ENCODE assay signal across 8 cellular contexts in genomic region chrX:153599192-153600031, GRCh38. TPM values are rescaled to one million over a fixed set of nuclear protein-coding genes. Genes with fewer than 3 reads are reported as not detected.
DNase-seq lines count a peak whose midpoint lies in the region; ATAC-seq, FAIRE-seq and TF ChIP-seq lines count a peak whose summit lies in the region.

No MANE protein-coding gene starts in this region.

- DNase-seq in GM13976 (ENCODE audit: low spot score): peak; percentile 94
- peak; percentile 90 for DNase-seq in NCI-H146 (lab: John Stamatoyannopoulos, UW)
- DNase-seq in T-helper 22 cell (ENCODE audit: low read depth): peak; percentile 77
- DNase-seq in astrocyte (ENCODE audit: low read depth): peak; percentile 56
- peak; percentile 93 for DNase-seq in hepatocyte (ENCODE audit: low spot score)
- peak; percentile 82 for DNase-seq in retina
- peak; percentile 94 to 95 for DNase-seq in aorta

- peak; percentile 93 for FAIRE-seq in astrocyte (lab: Jason Lieb, UNC)

- H3K9me3 Mint-ChIP-seq in astrocyte (ENCODE audit: unreplicated experiment): no peaks in the 10 kb centered on the region

- H3K9me3 ChIP-seq in astrocyte (ENCODE audit: insufficient read depth, low read depth, low read length): no peaks in the 10 kb centered on the region
- H3K9me3 ChIP-seq in hepatocyte (ENCODE audit: low read depth): no peaks in the 10 kb centered on the region
- no peaks in the 10 kb centered on the region for H3K9me3 ChIP-seq in aorta (ENCODE audit: control insufficient read depth, low read length)

- H3K4me3 Mint-ChIP-seq in astrocyte (ENCODE audit: unreplicated experiment): peak overlapping the region; percentile 86

- WGBS in hepatocyte (ENCODE audit: low lambda C conversion rate, missing lambda C conversion rate): 54% methylated on average over 55 of the region's 79 CpGs
- WGBS in aorta, 2 donors: 0 to 21% methylated on average over 63 to 79 of the region's 79 CpGs

- peaks cover 6% of the 10 kb centered on the region for H3K4me1 ChIP-seq in astrocyte (ENCODE audit: insufficient read depth, low read length)
- H3K4me1 ChIP-seq in hepatocyte (ENCODE audit: insufficient read depth): peaks cover 4% of the 10 kb centered on the region
- H3K4me1 ChIP-seq in aorta (ENCODE audit: control insufficient read depth in 1 of 2, insufficient read depth in 2 of 2, low read length in 2 of 2): no peaks in the 10 kb centered on the region

- H3K27me3 ChIP-seq in astrocyte (ENCODE audit: insufficient read depth, low read length) (no peaks in the 10 kb centered on the region), hepatocyte (no peaks in the 10 kb centered on the region), aorta (ENCODE audit: control insufficient read depth in 1 of 2, insufficient read depth in 2 of 2, low read length in 1 of 2) (no peaks in the 10 kb centered on the region)

- peaks cover 5% of the 10 kb centered on the region for H3K4me1 Mint-ChIP-seq in astrocyte (ENCODE audit: low read depth, unreplicated experiment)

- H3K79me2 ChIP-seq in astrocyte (ENCODE audit: insufficient read depth, low read length) (peaks cover 26% of the 10 kb centered on the region), hepatocyte (peaks cover 17% of the 10 kb centered on the region)

- in situ Hi-C loops in GM13976 (cut with MboI; ENCODE audit: low sequenced_read_pairs, unreplicated experiment): no loop called here

- intact Hi-C loops in aorta (cut with DNase I): no loop called here

- no peaks in the 10 kb centered on the region for H3K36me3 Mint-ChIP-seq in astrocyte (ENCODE audit: low read depth, unreplicated experiment)

- peak overlapping the region; percentile 78 for H2AFZ ChIP-seq in astrocyte (ENCODE audit: low read depth, low read length)
- peak overlapping the region; percentile 28 for H2AFZ ChIP-seq in hepatocyte

- peak overlapping the region; percentile 53 for H3K27ac Mint-ChIP-seq in astrocyte (ENCODE audit: unreplicated experiment)

- H3K4me2 ChIP-seq in astrocyte (ENCODE audit: low read length) (peak overlapping the region; percentile 86), hepatocyte (peak overlapping the region; percentile 87)

- H3K27ac ChIP-seq in astrocyte (ENCODE audit: low read depth, low read length): peak overlapping the region; percentile 19
- H3K27ac ChIP-seq in hepatocyte: peak overlapping the region; percentile 60
- no peak overlapping the region for H3K27ac ChIP-seq in aorta (ENCODE audit: low read depth in 1 of 2, low read length in 2 of 2)

- peak overlapping the region; percentile 76 for H3K4me3 ChIP-seq in astrocyte (ENCODE audit: insufficient read depth, low read depth, low read length)
- peak overlapping the region; percentile 37 for H3K4me3 ChIP-seq in hepatocyte
- H3K4me3 ChIP-seq in aorta (ENCODE audit: low read length in 2 of 2): peak overlapping the region; percentile 29 to 79

- H3K9ac ChIP-seq in astrocyte (ENCODE audit: low read length): peak overlapping the region; percentile 81

- TF ChIP-seq CTCF in GM13976 (IDR thresholded peaks at IDR 0.05; ENCODE audit: borderline replicate concordance, control extremely low read depth, extremely low read depth, insufficient read depth, missing control alignments): no peak
- no peak for TF ChIP-seq CTCF in astrocyte (IDR thresholded peaks at IDR 0.05; ENCODE audit: insufficient read depth, low read depth, low read length)
- TF ChIP-seq CTCF in hepatocyte (IDR thresholded peaks at IDR 0.05; ENCODE audit: poor library complexity): no peak

- H3K36me3 ChIP-seq in astrocyte (ENCODE audit: insufficient read depth, low read length) (no peaks in the 10 kb centered on the region), hepatocyte (replicated peaks; ENCODE audit: insufficient read depth, low read depth) (no peaks in the 10 kb centered on the region), aorta (ENCODE audit: control insufficient read depth in 1 of 2, insufficient read depth in 2 of 2, low read length in 1 of 2) (no peaks in the 10 kb centered on the region)

- peak; percentile 79 for ATAC-seq in HG02840 (IDR thresholded peaks at IDR 0.05; ENCODE audit: low FRiP score, unreplicated experiment)
- peak; percentile 94 for ATAC-seq in aorta (ENCODE audit: low FRiP score)

- H4K20me1 ChIP-seq in astrocyte (ENCODE audit: insufficient read depth, low read length) (peaks cover 20% of the 10 kb centered on the region), hepatocyte (ENCODE audit: insufficient read depth, poor library complexity, severe bottlenecking) (no peaks in the 10 kb centered on the region)

- H3K27me3 Mint-ChIP-seq in astrocyte (ENCODE audit: low read depth, unreplicated experiment): peaks cover 6% of the 10 kb centered on the region

- no peaks in the 10 kb centered on the region for H3K9me2 ChIP-seq in hepatocyte (replicated peaks; ENCODE audit: insufficient read depth)

RNA-seq across cellular contexts. Expression of gene CCNQ, which starts 0.5 kb away (rescaled TPM):
- 19.8 and 21.7 TPM in 2 replicates for total RNA-seq in astrocyte
- 21.6 and 28.3 TPM in 2 replicates for total RNA-seq in hepatocyte
- polyA plus RNA-seq in hepatocyte: 26.7 and 31.3 TPM in 2 replicates
- 10 to 100 TPM; 13.5 to 13.6 TPM for total RNA-seq in aorta
- 10 to 100 TPM; 28.8 to 40.3 TPM for polyA plus RNA-seq in aorta

RNA-seq across cellular contexts. Expression of gene DUSP9, which starts 47.6 kb away (rescaled TPM):
- total RNA-seq in astrocyte (0.20 and 0.36 TPM in 2 replicates), hepatocyte (86.2 and 87.3 TPM in 2 replicates), aorta (not detected)
- polyA plus RNA-seq in hepatocyte (48.2 and 75.5 TPM in 2 replicates), aorta (not detected)

Comparison
In these comparisons a context has a peak if more than half of its experiments do, and no peak if none do; other contexts are left out.
1. H3K27ac ChIP-seq: peak in astrocyte (single experiment) and hepatocyte (single experiment); none in aorta (0 of 2).
2. RNA of gene DUSP9, which starts 47.6 kb away (total RNA-seq): 86.2 to 87.3 TPM in hepatocyte; 0.20 to 0.36 TPM in astrocyte and not detected in aorta; every median in the first group is over 10 times any median in the second.
3. Peak in every context shown above with its lines, with median percentiles within 50 percentile points of each other: DNase-seq and H3K4me3 ChIP-seq.